ENCODE assay signal across 16 cellular contexts in the genomic region with DNA sequence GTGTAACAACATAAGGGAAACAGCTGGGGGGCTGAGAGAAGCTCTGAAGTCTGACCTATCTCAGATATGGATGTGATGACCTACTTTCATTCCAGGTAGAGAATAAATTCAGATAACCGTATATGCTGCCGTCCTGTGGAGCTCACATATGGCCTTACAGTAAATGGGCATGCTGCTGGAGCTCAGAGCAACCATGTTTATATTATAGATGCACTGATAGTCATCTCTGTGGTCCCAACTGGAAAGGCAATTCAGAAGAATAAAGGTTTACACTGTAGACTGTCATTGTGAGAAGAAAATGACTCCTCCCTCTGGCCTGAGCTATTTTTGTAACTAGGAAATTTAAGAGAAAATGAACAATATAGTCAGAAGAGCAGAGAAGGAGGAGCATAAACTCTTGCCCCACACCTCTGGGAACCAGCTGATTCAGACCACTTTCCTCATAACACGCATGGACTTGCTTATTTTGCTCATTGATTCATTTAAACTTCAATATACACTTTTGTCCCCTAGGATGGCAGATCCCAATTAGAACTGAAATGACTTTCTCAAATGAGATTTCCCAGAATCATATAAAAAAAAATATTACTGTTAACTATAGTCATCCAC.
DNase-seq lines count a peak whose midpoint lies in the region; ATAC-seq and TF ChIP-seq lines count a peak whose summit lies in the region.
"Had no signal": no experiment of that assay in that cellular context is flagged by ENCODE, and none has a peak within 500 bp of the region (broad histone marks: within the 10 kb centered on the region; RNA-seq: fewer than 3 reads in every experiment).

No MANE protein-coding gene starts in this region.

- H3K9ac ChIP-seq in HUES6 (ENCODE audit: low read length): peak overlapping the region; percentile 20

- H3K27me3 Mint-ChIP-seq in GM23338 (ENCODE audit: insufficient read depth, low read depth, poor library complexity): no peaks in the 10 kb centered on the region
- H3K27me3 Mint-ChIP-seq in WTC11 (ENCODE audit: low read depth): no peaks in the 10 kb centered on the region

- H4K20me1 ChIP-seq in GM23338 (replicated peaks; ENCODE audit: insufficient read depth): no peaks in the 10 kb centered on the region

- H3K4me3 Mint-ChIP-seq in GM23338 (no peak overlapping the region), WTC11 (0 out of 2 replicates have a peak overlapping the region, but pooled peaks have one; percentile 47)
- H3K4me3 Mint-ChIP-seq: CD8-positive, alpha-beta memory T cell had no signal

- H3K9me3 Mint-ChIP-seq in GM23338 (peaks cover 18% of the 10 kb centered on the region), WTC11 (peaks cover 17% of the 10 kb centered on the region)

- H3K4me2 ChIP-seq in GM23338: peak overlapping the region; percentile 16

- POLR2A ChIA-PET in WTC11 (lab: Charles Lee): no interaction called here

- no peaks in the 10 kb centered on the region for H3K9me2 ChIP-seq in GM23338 (ENCODE audit: insufficient read depth)

- H3K27me3 ChIP-seq in GM23338 (ENCODE audit: insufficient read depth) (no peaks in the 10 kb centered on the region), HUES6 (ENCODE audit: control insufficient read depth, insufficient read depth, low read length) (no peaks in the 10 kb centered on the region), foreskin keratinocyte (no peaks in the 10 kb centered on the region), H7 (ENCODE audit: control insufficient read depth, insufficient read depth, low read length) (no peaks in the 10 kb centered on the region)

- H3K9me3 ChIP-seq in HUES6 (ENCODE audit: control insufficient read depth, insufficient read depth, low read depth, low read length): peaks cover 11% of the 10 kb centered on the region; the same call in 1 of the 2 replicates

- H3K79me2 ChIP-seq in GM23338 (replicated peaks; ENCODE audit: insufficient read depth): no peaks in the 10 kb centered on the region

- DNase-seq in GM23338 (ENCODE audit: low spot score) (no peak), WTC11 (ENCODE audit: low spot score) (no peak), foreskin keratinocyte (peak in 1 of 2 donors; percentile 44), SIG-M5 (lab: John Stamatoyannopoulos, UW) (no peak), OCI-M2 (lab: John Stamatoyannopoulos, UW; ENCODE audit: unreplicated experiment) (no peak), H7 (no peak)
- DNase-seq: C1 segment of cervical spinal cord; CD8-positive, alpha-beta memory T cell; DND-41; NCI-H1930; NCI-H2171 treated with DMSO at 0.1 percent for 48 hours; NCI-H446 treated with DMSO at 0.1 percent for 48 hours; SHP77 had no signal

- H3K27ac ChIP-seq in GM23338 (ENCODE audit: low read depth): peak overlapping the region; percentile 95
- peak overlapping the region; percentile 89 for H3K27ac ChIP-seq in HUES6 (ENCODE audit: low read depth, low read length)
- H3K27ac ChIP-seq in foreskin keratinocyte: no peak overlapping the region

- H3K4me1 Mint-ChIP-seq in GM23338 (peaks cover 48% of the 10 kb centered on the region), WTC11 (peaks cover 60% of the 10 kb centered on the region)
- H3K4me1 Mint-ChIP-seq: CD8-positive, alpha-beta memory T cell had no signal

- H3K36me3 ChIP-seq in GM23338 (ENCODE audit: insufficient read depth) (no peaks in the 10 kb centered on the region), HUES6 (ENCODE audit: control insufficient read depth, insufficient read depth, low read length) (no peaks in the 10 kb centered on the region), H7 (replicated peaks; ENCODE audit: control insufficient read depth, insufficient read depth, low read length) (no peaks in the 10 kb centered on the region)

- H3F3A ChIP-seq in GM23338 (replicated peaks; ENCODE audit: low read depth): no peaks in the 10 kb centered on the region; the same call in 1 of the 2 replicates

- H3K36me3 Mint-ChIP-seq in GM23338 (ENCODE audit: low read depth): peaks cover 17% of the 10 kb centered on the region; the same call in 2 of the 3 replicates
- peaks cover 16% of the 10 kb centered on the region for H3K36me3 Mint-ChIP-seq in WTC11
- H3K36me3 Mint-ChIP-seq: CD8-positive, alpha-beta memory T cell had no signal

- H3K27ac Mint-ChIP-seq in GM23338: peak overlapping the region; percentile 99
- H3K27ac Mint-ChIP-seq in WTC11: peak overlapping the region; percentile 98
- H3K27ac Mint-ChIP-seq: CD8-positive, alpha-beta memory T cell had no signal

- TF ChIP-seq CTCF in GM23338 (conservative IDR thresholded peaks at IDR 0.05; ENCODE audit: low read depth in 2 of 2): no peak
- no peak for TF ChIP-seq CTCF in WTC11 (IDR thresholded peaks at IDR 0.05)
- TF ChIP-seq CTCF in foreskin keratinocyte (conservative IDR thresholded peaks at IDR 0.05): no peak

- H2AFZ ChIP-seq in GM23338: no peak overlapping the region

- peak; percentile 16; the same call in 2 of the 3 replicates for ATAC-seq in GM23338
- ATAC-seq in WTC11: no peak
- ATAC-seq in foreskin keratinocyte: peak; percentile 25
- no peak for ATAC-seq in GM18511 (IDR thresholded peaks at IDR 0.05; ENCODE audit: unreplicated experiment)
- ATAC-seq: HCT116 had no signal

- H3K4me1 ChIP-seq in GM23338 (ENCODE audit: insufficient read depth): peaks cover 49% of the 10 kb centered on the region
- H3K4me1 ChIP-seq in HUES6 (ENCODE audit: control insufficient read depth, insufficient read depth, low read length): peaks cover 52% of the 10 kb centered on the region
- H3K4me1 ChIP-seq in foreskin keratinocyte: no peaks in the 10 kb centered on the region

- CTCF ChIA-PET in WTC11 (lab: Charles Lee): interaction anchor here (1.2 to 3.4 kb wide), 2 partner anchors 67 to 86 kb away, joined by 4 to 11 read pairs; no protein-coding TSS in a partner anchor

- H3K4me3 ChIP-seq in GM23338 (peak overlapping the region; percentile 0; the same call in 1 of the 2 replicates), HUES6 (ENCODE audit: low read depth, low read length) (no peak overlapping the region), H7 (ENCODE audit: insufficient read depth, low read depth, low read length) (no peak overlapping the region)

TF ChIP-seq in GM23338, 12 proteins besides CTCF, POLR2A, EP300 and RAD21 (continues in another document):
- TF ChIP-seq, protein P1, sequence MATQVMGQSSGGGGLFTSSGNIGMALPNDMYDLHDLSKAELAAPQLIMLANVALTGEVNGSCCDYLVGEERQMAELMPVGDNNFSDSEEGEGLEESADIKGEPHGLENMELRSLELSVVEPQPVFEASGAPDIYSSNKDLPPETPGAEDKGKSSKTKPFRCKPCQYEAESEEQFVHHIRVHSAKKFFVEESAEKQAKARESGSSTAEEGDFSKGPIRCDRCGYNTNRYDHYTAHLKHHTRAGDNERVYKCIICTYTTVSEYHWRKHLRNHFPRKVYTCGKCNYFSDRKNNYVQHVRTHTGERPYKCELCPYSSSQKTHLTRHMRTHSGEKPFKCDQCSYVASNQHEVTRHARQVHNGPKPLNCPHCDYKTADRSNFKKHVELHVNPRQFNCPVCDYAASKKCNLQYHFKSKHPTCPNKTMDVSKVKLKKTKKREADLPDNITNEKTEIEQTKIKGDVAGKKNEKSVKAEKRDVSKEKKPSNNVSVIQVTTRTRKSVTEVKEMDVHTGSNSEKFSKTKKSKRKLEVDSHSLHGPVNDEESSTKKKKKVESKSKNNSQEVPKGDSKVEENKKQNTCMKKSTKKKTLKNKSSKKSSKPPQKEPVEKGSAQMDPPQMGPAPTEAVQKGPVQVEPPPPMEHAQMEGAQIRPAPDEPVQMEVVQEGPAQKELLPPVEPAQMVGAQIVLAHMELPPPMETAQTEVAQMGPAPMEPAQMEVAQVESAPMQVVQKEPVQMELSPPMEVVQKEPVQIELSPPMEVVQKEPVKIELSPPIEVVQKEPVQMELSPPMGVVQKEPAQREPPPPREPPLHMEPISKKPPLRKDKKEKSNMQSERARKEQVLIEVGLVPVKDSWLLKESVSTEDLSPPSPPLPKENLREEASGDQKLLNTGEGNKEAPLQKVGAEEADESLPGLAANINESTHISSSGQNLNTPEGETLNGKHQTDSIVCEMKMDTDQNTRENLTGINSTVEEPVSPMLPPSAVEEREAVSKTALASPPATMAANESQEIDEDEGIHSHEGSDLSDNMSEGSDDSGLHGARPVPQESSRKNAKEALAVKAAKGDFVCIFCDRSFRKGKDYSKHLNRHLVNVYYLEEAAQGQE (IDR thresholded peaks at IDR 0.05; ENCODE audit: unreplicated experiment): no peak
- no peak for TF ChIP-seq ZNF114 (CRISPR knock-in tag; IDR thresholded peaks at IDR 0.05)

TF ChIP-seq in WTC11, 78 proteins besides CTCF, POLR2A, EP300 and RAD21 (continues in another document):
- no peak for TF ChIP-seq EMX1 (CRISPR knock-in tag; IDR thresholded peaks at IDR 0.05)
- TF ChIP-seq, protein P2, sequence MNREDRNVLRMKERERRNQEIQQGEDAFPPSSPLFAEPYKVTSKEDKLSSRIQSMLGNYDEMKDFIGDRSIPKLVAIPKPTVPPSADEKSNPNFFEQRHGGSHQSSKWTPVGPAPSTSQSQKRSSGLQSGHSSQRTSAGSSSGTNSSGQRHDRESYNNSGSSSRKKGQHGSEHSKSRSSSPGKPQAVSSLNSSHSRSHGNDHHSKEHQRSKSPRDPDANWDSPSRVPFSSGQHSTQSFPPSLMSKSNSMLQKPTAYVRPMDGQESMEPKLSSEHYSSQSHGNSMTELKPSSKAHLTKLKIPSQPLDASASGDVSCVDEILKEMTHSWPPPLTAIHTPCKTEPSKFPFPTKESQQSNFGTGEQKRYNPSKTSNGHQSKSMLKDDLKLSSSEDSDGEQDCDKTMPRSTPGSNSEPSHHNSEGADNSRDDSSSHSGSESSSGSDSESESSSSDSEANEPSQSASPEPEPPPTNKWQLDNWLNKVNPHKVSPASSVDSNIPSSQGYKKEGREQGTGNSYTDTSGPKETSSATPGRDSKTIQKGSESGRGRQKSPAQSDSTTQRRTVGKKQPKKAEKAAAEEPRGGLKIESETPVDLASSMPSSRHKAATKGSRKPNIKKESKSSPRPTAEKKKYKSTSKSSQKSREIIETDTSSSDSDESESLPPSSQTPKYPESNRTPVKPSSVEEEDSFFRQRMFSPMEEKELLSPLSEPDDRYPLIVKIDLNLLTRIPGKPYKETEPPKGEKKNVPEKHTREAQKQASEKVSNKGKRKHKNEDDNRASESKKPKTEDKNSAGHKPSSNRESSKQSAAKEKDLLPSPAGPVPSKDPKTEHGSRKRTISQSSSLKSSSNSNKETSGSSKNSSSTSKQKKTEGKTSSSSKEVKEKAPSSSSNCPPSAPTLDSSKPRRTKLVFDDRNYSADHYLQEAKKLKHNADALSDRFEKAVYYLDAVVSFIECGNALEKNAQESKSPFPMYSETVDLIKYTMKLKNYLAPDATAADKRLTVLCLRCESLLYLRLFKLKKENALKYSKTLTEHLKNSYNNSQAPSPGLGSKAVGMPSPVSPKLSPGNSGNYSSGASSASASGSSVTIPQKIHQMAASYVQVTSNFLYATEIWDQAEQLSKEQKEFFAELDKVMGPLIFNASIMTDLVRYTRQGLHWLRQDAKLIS (CRISPR knock-in tag; IDR thresholded peaks at IDR 0.05; ENCODE audit: borderline replicate concordance): no peak

Comparison
In these comparisons a context has a peak if more than half of its experiments do, and no peak if none do; other contexts are left out.
1. ATAC-seq: peak in GM23338 (single experiment) and foreskin keratinocyte (single experiment); none in WTC11 (single experiment) and GM18511 (single experiment).